30 cellular contexts compared by ENCODE assay signal in genomic region chr1:151729157-151729965, GRCh38. TPM values are rescaled to one million over a fixed set of nuclear protein-coding genes. Genes with fewer than 3 reads are reported as not detected.
A peak's percentile ranks its signal among the peaks of the same experiment; 100 is the strongest.
DNase-seq lines count a peak whose midpoint lies in the region; ATAC-seq, FAIRE-seq and TF ChIP-seq lines count a peak whose summit lies in the region.
"Had no signal": no experiment of that assay in that cellular context is flagged by ENCODE, and none has a peak within 500 bp of the region (broad histone marks: within the 10 kb centered on the region; RNA-seq: fewer than 3 reads in every experiment).

No MANE protein-coding gene starts in this region.

- H3K4me2 ChIP-seq in H9 (ENCODE audit: insufficient read depth, insufficient read length, low read length) (no peak overlapping the region), mesenchymal stem cell (ENCODE audit: low read length, poor library complexity, severe bottlenecking) (peak overlapping the region; percentile 12), osteoblast (ENCODE audit: insufficient read depth, low read length) (no peak overlapping the region)
- H3K4me2 ChIP-seq: BLaER1 had no signal

- no peak for FAIRE-seq in small intestine (lab: Jason Lieb, UNC)
- FAIRE-seq: GM12891, GM19239 had no signal

- H2BK20ac ChIP-seq in H9 (ENCODE audit: low read depth, low read length, poor library complexity, severe bottlenecking): no peak overlapping the region

- H3K23me2 ChIP-seq in H9 (ENCODE audit: insufficient read length, low read depth, low read length, poor library complexity, severe bottlenecking): peaks cover 3% of the 10 kb centered on the region

- H2BK15ac ChIP-seq in H9 (ENCODE audit: low read depth, low read length) (no peak overlapping the region), mesenchymal stem cell (ENCODE audit: low read depth, poor library complexity, severe bottlenecking) (no peak overlapping the region)

- H3K23ac ChIP-seq in H9 (ENCODE audit: insufficient read length, low read depth, low read length) (no peak overlapping the region), mesenchymal stem cell (ENCODE audit: low read length in 2 of 2) (no peak overlapping the region)

- no peak for TF ChIP-seq EP300 in esophagus muscularis mucosa (IDR thresholded peaks at IDR 0.05)

- WGBS in H9 (ENCODE audit: extremely low coverage, insufficient read length, low lambda C conversion rate): no CpG with 5 or more reads among the region's 10 CpGs
- 74% methylated on average over 10 of the region's 10 CpGs for WGBS in esophagus muscularis mucosa
- WGBS in mesenchymal stem cell: 63% methylated on average over 10 of the region's 10 CpGs
- 15 to 47% (median 37%) methylated on average over 10 of the region's 10 CpGs for WGBS in small intestine, 3 donors

- no peak overlapping the region for H4K5ac ChIP-seq in H9 (ENCODE audit: insufficient read length, low read depth, low read length)

- no peak overlapping the region for H3K56ac ChIP-seq in H9 (ENCODE audit: insufficient read length, low read depth, low read length)

- no peaks in the 10 kb centered on the region for H3K9me3 Mint-ChIP-seq in H9
- H3K9me3 Mint-ChIP-seq in stimulated activated effector memory CD8-positive, alpha-beta T cell treated with anti-CD3 and anti-CD28 coated beads, Interleukin-12 subunit alpha, Interleukin-12 subunit beta, amount 100 ng/mL, for 72 hours: no peaks in the 10 kb centered on the region
- no peaks in the 10 kb centered on the region for H3K9me3 Mint-ChIP-seq in activated CD8-positive, alpha-beta T cell treated with anti-CD3 and anti-CD28 coated beads for 36 hours
- H3K9me3 Mint-ChIP-seq: activated naive CD4-positive, alpha-beta T cell treated with anti-CD3 and anti-CD28 coated beads, Interleukin-2, amount 50 U/mL, for 24 hours; activated T-helper 17 cell treated with anti-CD3 and anti-CD28 coated beads, Interleukin-2, amount 50 U/mL, for 72 hours; dendritic cell treated with granulocyte-macrophage colony-stimulating factor and Interleukin-4, amounts not matched to agents 40 ng/mL and 50 ng/mL, for 4 days; stimulated activated memory B cell treated with anti-CD40 and anti-IgM and Interleukin-4, amounts not matched to agents 10 μg/mL and 1 μg/mL and 100 μg/mL, for 72 hours had no signal

- H3K4me1 ChIP-seq in H9 (ENCODE audit: insufficient read depth, low read length) (peaks cover 5% of the 10 kb centered on the region; the same call in 1 of the 2 replicates), esophagus muscularis mucosa (peaks cover 8 to 21% (median 16%) of the 10 kb centered on the region in 4 donors), mesenchymal stem cell (ENCODE audit: control insufficient read depth, insufficient read depth, low read depth, low read length) (peaks cover 7% of the 10 kb centered on the region), small intestine (ENCODE audit: control insufficient read depth in 2 of 2, insufficient read depth in 1 of 2, low read depth in 1 of 2, low read length in 1 of 2) (no peaks in the 10 kb centered on the region), osteoblast (ENCODE audit: insufficient read depth, low read length) (peaks cover 7% of the 10 kb centered on the region)
- H3K4me1 ChIP-seq: BLaER1, spleen, suprapubic skin, vagina had no signal

- H4K91ac ChIP-seq in H9 (ENCODE audit: insufficient read length, low read depth, low read length): no peak overlapping the region
- no peak overlapping the region for H4K91ac ChIP-seq in mesenchymal stem cell (ENCODE audit: low read length)

- H2AFZ ChIP-seq in H9 (ENCODE audit: low read length) (no peak overlapping the region), mesenchymal stem cell (ENCODE audit: low read depth, low read length) (no peak overlapping the region), osteoblast (ENCODE audit: low read length) (no peak overlapping the region)

- H3K79me1 ChIP-seq in H9 (ENCODE audit: insufficient read depth, low read depth, low read length, poor library complexity, severe bottlenecking): no peaks in the 10 kb centered on the region
- H3K79me1 ChIP-seq in mesenchymal stem cell (replicated peaks; ENCODE audit: low read length, poor library complexity, severe bottlenecking): no peaks in the 10 kb centered on the region

- POLR2A ChIA-PET in activated CD8-positive, alpha-beta T cell treated with anti-CD3 and anti-CD28 coated beads for 36 hours (lab: Charles Lee): interaction anchor here (0.9 kb wide), 1 partner anchor 31 kb away, joined by 3 read pairs; no protein-coding TSS in a partner anchor

- H3K79me2 ChIP-seq in H9 (ENCODE audit: insufficient read depth, low read length): no peaks in the 10 kb centered on the region
- no peaks in the 10 kb centered on the region for H3K79me2 ChIP-seq in osteoblast (ENCODE audit: insufficient read depth, low read length)

- H4K8ac ChIP-seq in H9 (replicated peaks; ENCODE audit: insufficient read length, low read depth, low read length) (no peak overlapping the region), mesenchymal stem cell (ENCODE audit: low read length) (no peak overlapping the region)

- H2BK120ac ChIP-seq in H9 (ENCODE audit: low read depth, low read length, poor library complexity, severe bottlenecking) (no peak overlapping the region), mesenchymal stem cell (ENCODE audit: low read depth, low read length) (no peak overlapping the region)

- H3K36me3 Mint-ChIP-seq in H9 (ENCODE audit: insufficient read depth in 1 of 3, low read depth in 3 of 3): no peaks in the 10 kb centered on the region
- no peaks in the 10 kb centered on the region for H3K36me3 Mint-ChIP-seq in stimulated activated effector memory CD8-positive, alpha-beta T cell treated with anti-CD3 and anti-CD28 coated beads, Interleukin-12 subunit alpha, Interleukin-12 subunit beta, amount 100 ng/mL, for 72 hours
- no peaks in the 10 kb centered on the region for H3K36me3 Mint-ChIP-seq in activated CD8-positive, alpha-beta T cell treated with anti-CD3 and anti-CD28 coated beads for 36 hours (ENCODE audit: low read depth)
- H3K36me3 Mint-ChIP-seq: activated naive CD4-positive, alpha-beta T cell treated with anti-CD3 and anti-CD28 coated beads, Interleukin-2, amount 50 U/mL, for 24 hours; stimulated activated memory B cell treated with anti-CD40 and anti-IgM and Interleukin-4, amounts not matched to agents 10 μg/mL and 1 μg/mL and 100 μg/mL, for 72 hours had no signal

- H2AK5ac ChIP-seq in H9 (ENCODE audit: insufficient read length, low read length): no peak overlapping the region
- H2AK5ac ChIP-seq in mesenchymal stem cell (ENCODE audit: low read length, severe bottlenecking): no peak overlapping the region

- H3K27ac Mint-ChIP-seq in H9: no peak overlapping the region
- no peak overlapping the region for H3K27ac Mint-ChIP-seq in stimulated activated effector memory CD8-positive, alpha-beta T cell treated with anti-CD3 and anti-CD28 coated beads, Interleukin-12 subunit alpha, Interleukin-12 subunit beta, amount 100 ng/mL, for 72 hours
- no peak overlapping the region for H3K27ac Mint-ChIP-seq in activated CD8-positive, alpha-beta T cell treated with anti-CD3 and anti-CD28 coated beads for 36 hours
- H3K27ac Mint-ChIP-seq: activated naive CD4-positive, alpha-beta T cell treated with anti-CD3 and anti-CD28 coated beads, Interleukin-2, amount 50 U/mL, for 24 hours; activated T-helper 17 cell treated with anti-CD3 and anti-CD28 coated beads, Interleukin-2, amount 50 U/mL, for 72 hours; dendritic cell treated with granulocyte-macrophage colony-stimulating factor and Interleukin-4, amounts not matched to agents 40 ng/mL and 50 ng/mL, for 4 days; stimulated activated memory B cell treated with anti-CD40 and anti-IgM and Interleukin-4, amounts not matched to agents 10 μg/mL and 1 μg/mL and 100 μg/mL, for 72 hours had no signal

- intact Hi-C loops in esophagus muscularis mucosa (cut with DNase I): no loop called here
- intact Hi-C loops in activated CD8-positive, alpha-beta T cell treated with anti-CD3 and anti-CD28 coated beads for 36 hours (cut with micrococcal nuclease): loop anchor here (10.0 kb wide), 1 partner anchor 65 kb away; no protein-coding TSS in a partner anchor

- TF ChIP-seq CTCF in H9 (conservative IDR thresholded peaks at IDR 0.05) (no peak), esophagus muscularis mucosa (IDR thresholded peaks at IDR 0.05) (no peak), osteoblast (IDR thresholded peaks at IDR 0.05; ENCODE audit: extremely low read depth, low read depth, low read length) (no peak)
- TF ChIP-seq CTCF in activated CD8-positive, alpha-beta T cell treated with anti-CD3 and anti-CD28 coated beads for 36 hours (IDR thresholded peaks at IDR 0.05): no peak

- CTCF ChIA-PET in activated CD8-positive, alpha-beta T cell treated with anti-CD3 and anti-CD28 coated beads for 36 hours (lab: Charles Lee): interaction anchor here (0.5 kb wide), 1 partner anchor 141 kb away, joined by 3 read pairs; no protein-coding TSS in a partner anchor

- H3K27me3 Mint-ChIP-seq in H9 (ENCODE audit: low read depth): peaks cover 25% of the 10 kb centered on the region
- peaks cover 29% of the 10 kb centered on the region for H3K27me3 Mint-ChIP-seq in activated CD8-positive, alpha-beta T cell treated with anti-CD3 and anti-CD28 coated beads for 36 hours

- no peak for ATAC-seq in stimulated activated effector memory CD8-positive, alpha-beta T cell treated with anti-CD3 and anti-CD28 coated beads, Interleukin-12 subunit alpha, Interleukin-12 subunit beta, amount 100 ng/mL, for 72 hours
- ATAC-seq in activated CD8-positive, alpha-beta T cell treated with anti-CD3 and anti-CD28 coated beads for 36 hours: no peak
- ATAC-seq: activated T-helper 17 cell treated with anti-CD3 and anti-CD28 coated beads, Interleukin-2, amount 50 U/mL, for 72 hours; stimulated activated memory B cell treated with anti-CD40 and anti-IgM and Interleukin-4, amounts not matched to agents 10 μg/mL and 1 μg/mL and 100 μg/mL, for 72 hours had no signal

- H3K27ac ChIP-seq in H9 (ENCODE audit: insufficient read length, low read depth, low read length) (no peak overlapping the region), esophagus muscularis mucosa (replicated peaks in 1 of 4) (peak overlapping the region; percentile 76 to 83 (median 80)), mesenchymal stem cell (ENCODE audit: low read length, poor library complexity, severe bottlenecking) (no peak overlapping the region), small intestine (ENCODE audit: low read depth in 1 of 2, low read length in 1 of 2) (peak overlapping the region; percentile 6 to 41), osteoblast (ENCODE audit: low read depth, low read length) (no peak overlapping the region)
- H3K27ac ChIP-seq: BLaER1, spleen, suprapubic skin, vagina had no signal

- H3K27me3 ChIP-seq in H9 (ENCODE audit: insufficient read depth, low read length) (no peaks in the 10 kb centered on the region; the same call in 1 of the 2 replicates), esophagus muscularis mucosa (no peaks in the 10 kb centered on the region), mesenchymal stem cell (ENCODE audit: control insufficient read depth in 1 of 2, insufficient read depth in 1 of 2, low read length in 2 of 2) (peaks cover under 1 to 55% of the 10 kb centered on the region in 2 experiments), small intestine (ENCODE audit: control insufficient read depth in 2 of 2, insufficient read depth in 2 of 2, low read length in 2 of 2) (no peaks in the 10 kb centered on the region), osteoblast (ENCODE audit: insufficient read depth, low read length) (peaks cover 34% of the 10 kb centered on the region)
- H3K27me3 ChIP-seq: BLaER1, vagina had no signal

- H3K4me3 Mint-ChIP-seq in H9: peak overlapping the region in 1 of 2 experiments; percentile 6; a peak in 2 of 5 replicates
- no peak overlapping the region for H3K4me3 Mint-ChIP-seq in stimulated activated effector memory CD8-positive, alpha-beta T cell treated with anti-CD3 and anti-CD28 coated beads, Interleukin-12 subunit alpha, Interleukin-12 subunit beta, amount 100 ng/mL, for 72 hours
- H3K4me3 Mint-ChIP-seq in activated CD8-positive, alpha-beta T cell treated with anti-CD3 and anti-CD28 coated beads for 36 hours: no peak overlapping the region
- H3K4me3 Mint-ChIP-seq: activated naive CD4-positive, alpha-beta T cell treated with anti-CD3 and anti-CD28 coated beads, Interleukin-2, amount 50 U/mL, for 24 hours; activated T-helper 17 cell treated with anti-CD3 and anti-CD28 coated beads, Interleukin-2, amount 50 U/mL, for 72 hours; dendritic cell treated with granulocyte-macrophage colony-stimulating factor and Interleukin-4, amounts not matched to agents 40 ng/mL and 50 ng/mL, for 4 days; IgD-negative memory B cell; stimulated activated memory B cell treated with anti-CD40 and anti-IgM and Interleukin-4, amounts not matched to agents 10 μg/mL and 1 μg/mL and 100 μg/mL, for 72 hours had no signal

- no peaks in the 10 kb centered on the region for H3K36me3 ChIP-seq in esophagus muscularis mucosa
- H3K36me3 ChIP-seq in mesenchymal stem cell (ENCODE audit: control insufficient read depth in 1 of 2, insufficient read depth in 2 of 2, low read depth in 1 of 2, low read length in 2 of 2): no peaks in the 10 kb centered on the region
- H3K36me3 ChIP-seq in small intestine (ENCODE audit: control insufficient read depth in 2 of 2, insufficient read depth in 2 of 2, low read length in 2 of 2): no peaks in the 10 kb centered on the region
- H3K36me3 ChIP-seq in osteoblast (ENCODE audit: insufficient read depth, low read length): no peaks in the 10 kb centered on the region
- H3K36me3 ChIP-seq: BLaER1, left ventricle myocardium inferior, spleen, suprapubic skin, vagina had no signal

- no peak overlapping the region for H2BK5ac ChIP-seq in H9 (ENCODE audit: insufficient read length, low read length)
- H2BK5ac ChIP-seq in mesenchymal stem cell (ENCODE audit: low read depth, low read length, poor library complexity, severe bottlenecking): no peak overlapping the region

- H3K4ac ChIP-seq in H9 (ENCODE audit: low read depth, low read length): no peak overlapping the region
- no peak overlapping the region for H3K4ac ChIP-seq in mesenchymal stem cell (ENCODE audit: low read depth in 1 of 2, low read length in 2 of 2)

- no peak overlapping the region for H3T11ph ChIP-seq in H9 (ENCODE audit: low read length)

- H3K18ac ChIP-seq in H9 (ENCODE audit: insufficient read length, low read depth, low read length) (peak overlapping the region; percentile 58), mesenchymal stem cell (ENCODE audit: low read depth in 1 of 2, low read length in 2 of 2) (no peak overlapping the region)

- H2BK12ac ChIP-seq in H9 (ENCODE audit: insufficient read length, low read depth, low read length) (no peak overlapping the region), mesenchymal stem cell (ENCODE audit: low read length in 2 of 2) (no peak overlapping the region)

- H4K20me1 ChIP-seq in H9 (ENCODE audit: control insufficient read depth, insufficient read depth, insufficient read length) (no peaks in the 10 kb centered on the region), osteoblast (ENCODE audit: insufficient read depth, low read length) (no peaks in the 10 kb centered on the region)
- H4K20me1 ChIP-seq: BLaER1 had no signal

- H3K9me3 ChIP-seq in H9 (ENCODE audit: control insufficient read depth, low read depth, low read length): no peaks in the 10 kb centered on the region
- no peaks in the 10 kb centered on the region for H3K9me3 ChIP-seq in esophagus muscularis mucosa
- no peaks in the 10 kb centered on the region for H3K9me3 ChIP-seq in mesenchymal stem cell (ENCODE audit: control insufficient read depth, low read length)
- no peaks in the 10 kb centered on the region for H3K9me3 ChIP-seq in small intestine (ENCODE audit: control insufficient read depth, low read depth)
- H3K9me3 ChIP-seq in osteoblast (ENCODE audit: low read depth, low read length): no peaks in the 10 kb centered on the region
- H3K9me3 ChIP-seq: BLaER1, left ventricle myocardium inferior, spleen, suprapubic skin, vagina had no signal

- no peak for TF ChIP-seq POLR2A in esophagus muscularis mucosa (IDR thresholded peaks at IDR 0.05; ENCODE audit: low read depth)

- H3K9ac ChIP-seq in H9 (ENCODE audit: extremely low read depth, insufficient read length, low read length) (no peak overlapping the region), mesenchymal stem cell (ENCODE audit: low read length) (no peak overlapping the region)
- H3K9ac ChIP-seq: BLaER1 had no signal

- H3K14ac ChIP-seq in H9 (ENCODE audit: insufficient read depth, low read length): no peak overlapping the region; the same call in 1 of the 2 replicates
- no peak overlapping the region for H3K14ac ChIP-seq in mesenchymal stem cell (ENCODE audit: low read length in 2 of 2)

- peaks cover 27 to 32% of the 10 kb centered on the region in 2 experiments for H3K4me1 Mint-ChIP-seq in H9
- H3K4me1 Mint-ChIP-seq in stimulated activated effector memory CD8-positive, alpha-beta T cell treated with anti-CD3 and anti-CD28 coated beads, Interleukin-12 subunit alpha, Interleukin-12 subunit beta, amount 100 ng/mL, for 72 hours: no peaks in the 10 kb centered on the region
- H3K4me1 Mint-ChIP-seq in activated CD8-positive, alpha-beta T cell treated with anti-CD3 and anti-CD28 coated beads for 36 hours (ENCODE audit: low read depth): no peaks in the 10 kb centered on the region
- H3K4me1 Mint-ChIP-seq: activated naive CD4-positive, alpha-beta T cell treated with anti-CD3 and anti-CD28 coated beads, Interleukin-2, amount 50 U/mL, for 24 hours; activated T-helper 17 cell treated with anti-CD3 and anti-CD28 coated beads, Interleukin-2, amount 50 U/mL, for 72 hours; IgD-negative memory B cell; stimulated activated memory B cell treated with anti-CD40 and anti-IgM and Interleukin-4, amounts not matched to agents 10 μg/mL and 1 μg/mL and 100 μg/mL, for 72 hours had no signal

- H3K4me3 ChIP-seq in esophagus muscularis mucosa (no peak overlapping the region), mesenchymal stem cell (ENCODE audit: insufficient read depth in 1 of 2, low read depth in 1 of 2, low read length in 2 of 2) (no peak overlapping the region), small intestine (ENCODE audit: low read depth in 1 of 2, low read length in 2 of 2) (peak overlapping the region in 1 of 2 donors; percentile 37), osteoblast (ENCODE audit: insufficient read depth, low read length) (no peak overlapping the region)
- H3K4me3 ChIP-seq: BLaER1, spleen, suprapubic skin, vagina had no signal

- DNase-seq in H9 (no peak), esophagus muscularis mucosa (ENCODE audit: extremely low spot score) (no peak), mesenchymal stem cell (no peak), small intestine (peak; percentile 58), NOMO-1 treated with DMSO at 0.1 percent for 48 hours (lab: John Stamatoyannopoulos, UW; ENCODE audit: unreplicated experiment) (no peak), osteoblast (ENCODE audit: insufficient read length, low spot score, missing footprints) (no peak)
- DNase-seq in stimulated activated effector memory CD8-positive, alpha-beta T cell treated with anti-CD3 and anti-CD28 coated beads, Interleukin-12 subunit alpha, Interleukin-12 subunit beta, amount 100 ng/mL, for 72 hours (ENCODE audit: low spot score in 2 of 2): no peak
- DNase-seq in activated CD8-positive, alpha-beta T cell treated with anti-CD3 and anti-CD28 coated beads for 36 hours: no peak
- DNase-seq: activated CD8-positive, alpha-beta memory T cell treated with anti-CD3 and anti-CD28 coated beads, Interleukin-2, amount 50 U/mL, for 4 hours; COR-L47; left ventricle myocardium inferior; NCI-H2081 treated with DMSO at 0.1 percent for 48 hours; NCI-H345; NCI-H774; OCI-M1; spleen; stimulated activated CD4-positive, alpha-beta T cell treated with anti-CD3 and anti-CD28 coated beads, Interleukin-2, amount 100 ng/mL, for 48 hours had no signal

RNA-seq across cellular contexts. Expression of gene RIIAD1, which starts 8.0 kb away (rescaled TPM):
- total RNA-seq in H9 (2021) (1.4 TPM in 1 of 2 replicates, not detected in the other), esophagus muscularis mucosa (1 to 10 TPM in 1 of 4 donors, not detected in 3; 1.7 TPM), osteoblast (not detected in 2 replicates)
- 0.37 TPM for polyA plus RNA-seq in mesenchymal stem cell (2013, experiment 1 of 2)
- not detected for polyA plus RNA-seq in mesenchymal stem cell (2013, experiment 2 of 2)
- polyA plus RNA-seq in small intestine: 1 to 10 TPM in 1 of 3 donors, not detected in 2; 1.6 TPM
- not detected for total RNA-seq in activated CD8-positive, alpha-beta T cell treated with anti-CD3 and anti-CD28 coated beads for 36 hours
- total RNA-seq: activated T-helper 17 cell treated with anti-CD3 and anti-CD28 coated beads, Interleukin-2, amount 50 U/mL, for 72 hours; mononuclear cell; pulmonary artery endothelial cell; suprapubic skin; T-helper 2 cell treated with Interferon-gamma antibody and Interleukin-4, amounts not matched to agents 100 ng/mL and 5 ng/mL, for 36 hours; vagina had no signal
- polyA plus RNA-seq: IgD-negative memory B cell, spleen had no signal

RNA-seq across cellular contexts. Expression of gene CELF3, which starts 12.8 kb away (rescaled TPM):
- total RNA-seq in H9 (2021): 0.90 and 1.0 TPM in 2 replicates
- 1 to 10 TPM in 1 of 4 donors, under 1 TPM in 3; 0.23 to 1.0 (median 0.58) TPM for total RNA-seq in esophagus muscularis mucosa
- polyA plus RNA-seq in mesenchymal stem cell (2013, experiment 1 of 2): not detected
- not detected for polyA plus RNA-seq in mesenchymal stem cell (2013, experiment 2 of 2)
- polyA plus RNA-seq in small intestine: 1 to 10 TPM in 2 of 3 donors, under 1 TPM in 1; 0.89 to 6.3 (median 1.6) TPM
- total RNA-seq in activated CD8-positive, alpha-beta T cell treated with anti-CD3 and anti-CD28 coated beads for 36 hours: not detected
- total RNA-seq in osteoblast: not detected in 2 replicates
- total RNA-seq: activated T-helper 17 cell treated with anti-CD3 and anti-CD28 coated beads, Interleukin-2, amount 50 U/mL, for 72 hours; left ventricle myocardium inferior; mononuclear cell; pulmonary artery endothelial cell; suprapubic skin; T-helper 2 cell treated with Interferon-gamma antibody and Interleukin-4, amounts not matched to agents 100 ng/mL and 5 ng/mL, for 36 hours had no signal
- polyA plus RNA-seq: IgD-negative memory B cell had no signal

RNA-seq across cellular contexts. Expression of gene MRPL9, which starts 33.9 kb away (rescaled TPM):
- total RNA-seq in H9 (2021) (100 and 102 TPM in 2 replicates), esophagus muscularis mucosa (10 to 100 TPM; 49.8 to 57.0 (median 56.5) TPM), osteoblast (68.4 and 73.8 TPM in 2 replicates)
- polyA plus RNA-seq in mesenchymal stem cell (2013, experiment 1 of 2): 71.1 TPM
- polyA plus RNA-seq in mesenchymal stem cell (2013, experiment 2 of 2): 73.0 TPM
- 10 to 100 TPM; 50.8 to 62.1 (median 52.7) TPM for polyA plus RNA-seq in small intestine
- 100 to 1,000 TPM; 121 to 141 TPM for total RNA-seq in activated CD8-positive, alpha-beta T cell treated with anti-CD3 and anti-CD28 coated beads for 36 hours

Comparison
In these comparisons a context has a peak if more than half of its experiments do, and no peak if none do; other contexts are left out.
1. H3K27ac ChIP-seq: peak in esophagus muscularis mucosa (4 of 4) and small intestine (2 of 2); none in H9 (single experiment), mesenchymal stem cell (single experiment) and osteoblast (single experiment).